ENCODE assay signal across 24 cellular contexts in genomic region chr10:64881257-64881656, GRCh38.
"Had no signal": no experiment of that assay in that cellular context is flagged by ENCODE, and none has a peak within 500 bp of the region (broad histone marks: within the 10 kb centered on the region; RNA-seq: fewer than 3 reads in every experiment).

No MANE protein-coding gene starts in this region.

- H3K4me1 ChIP-seq: neural progenitor cell, parathyroid adenoma, psoas muscle, right lobe of liver, sigmoid colon, stomach, thyroid gland, tibial nerve, upper lobe of left lung, vagina had no signal

- H3K9ac ChIP-seq: neural progenitor cell, parathyroid adenoma had no signal

- H3K27me3 ChIP-seq: neural progenitor cell, ovary, right lobe of liver, sigmoid colon, stomach, thyroid gland, tibial nerve, upper lobe of left lung, vagina had no signal

- H3K27ac ChIP-seq: neural progenitor cell, ovary, parathyroid adenoma, psoas muscle, right lobe of liver, sigmoid colon, stomach, thoracic aorta, thyroid gland, tibial nerve, upper lobe of left lung, vagina had no signal

- H3K36me3 ChIP-seq: neural progenitor cell, ovary, right lobe of liver, sigmoid colon, stomach, thoracic aorta, thyroid gland, tibial nerve, upper lobe of left lung, vagina had no signal

- FAIRE-seq: urothelium cell line had no signal

- H3K4me2 ChIP-seq: neural progenitor cell had no signal

- H3K9me3 ChIP-seq: ovary, right lobe of liver, stomach, thoracic aorta, thyroid gland, tibial nerve, upper lobe of left lung, vagina had no signal

- H2AFZ ChIP-seq: neural progenitor cell, parathyroid adenoma had no signal

- H3K4me3 ChIP-seq: neural progenitor cell, ovary, psoas muscle, right lobe of liver, sigmoid colon, stomach, thoracic aorta, thyroid gland, tibial nerve, upper lobe of left lung, vagina had no signal

- DNase-seq: occipital lobe; ovary; posterior cingulate gyrus; psoas muscle; right cardiac atrium; right lobe of liver; sigmoid colon; small intestine; stimulated activated CD4-positive, alpha-beta T cell treated with anti-CD3 and anti-CD28 coated beads, Interleukin-15, amount 100 ng/mL, for 24 hours; stimulated activated CD4-positive, alpha-beta T cell treated with anti-CD3 and anti-CD28 coated beads, Interleukin-2, amount 100 ng/mL, for 24 hours; stimulated activated CD4-positive, alpha-beta T cell treated with anti-CD3 and anti-CD28 coated beads, Interleukin-2, amount 100 ng/mL, for 48 hours; stimulated activated CD4-positive, alpha-beta T cell treated with anti-CD3 and anti-CD28 coated beads, Interleukin-4, amount 100 ng/mL, for 24 hours; stimulated activated naive B cell treated with anti-CD40 and anti-IgM and Interleukin-4, amounts not matched to agents 10 μg/mL and 1 μg/mL and 100 μg/mL, for 72 hours; stimulated activated naive CD4-positive, alpha-beta T cell treated with Interleukin-2 at 50 U/mL for 16 hours; stomach; thyroid gland; trophoblast cell; upper lobe of left lung had no signal

- H3K79me2 ChIP-seq: parathyroid adenoma had no signal
